ENCODE assay signal across 3 cellular contexts in the genomic region with DNA sequence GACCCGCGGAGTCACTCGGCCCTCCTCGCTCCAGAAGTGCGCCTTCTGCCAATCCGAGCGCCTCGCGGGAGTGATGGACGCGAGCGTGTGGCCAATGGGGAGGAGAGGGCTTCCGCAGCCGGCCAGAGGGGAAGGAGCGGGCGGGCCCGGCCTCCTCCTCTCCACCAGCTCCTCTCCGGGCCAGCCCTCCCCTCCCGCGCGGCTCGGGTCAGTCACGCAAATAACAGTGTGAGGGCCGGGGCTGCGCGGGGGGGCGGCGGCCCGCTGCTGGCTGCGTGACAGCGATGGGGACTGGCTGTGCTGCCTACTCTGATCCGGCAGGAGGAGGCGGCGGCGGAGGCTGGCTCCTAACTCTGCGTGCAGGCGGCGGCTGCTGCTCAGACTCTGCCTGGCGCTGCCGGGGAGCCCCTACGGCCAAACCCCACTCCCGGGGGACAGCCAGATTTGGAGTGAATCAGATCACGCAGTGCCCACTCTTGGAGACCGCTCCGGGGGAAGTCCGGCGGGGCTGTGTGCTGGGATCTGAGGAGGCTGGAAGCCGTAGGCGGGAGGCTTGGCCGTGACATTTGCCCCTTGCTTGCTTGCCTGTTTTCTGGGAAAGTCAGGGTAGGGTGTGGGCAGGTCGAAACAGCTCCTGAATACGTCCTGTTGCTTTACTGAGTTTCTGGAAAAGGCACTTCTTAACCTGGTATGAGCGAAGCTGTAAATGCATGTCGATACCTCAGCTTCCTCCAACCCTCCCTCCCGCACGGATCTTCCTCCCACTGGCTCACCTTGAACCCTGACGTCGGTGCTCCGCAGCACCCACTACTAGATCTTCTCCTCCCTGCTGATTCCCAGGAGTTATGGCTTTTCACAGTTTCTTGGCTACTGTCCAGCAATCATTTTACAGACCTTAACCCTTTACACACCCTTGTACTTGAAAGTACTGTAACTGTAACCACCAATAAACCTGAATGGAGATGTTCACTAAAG.
TF ChIP-seq lines count a peak whose summit lies in the region.

No MANE protein-coding gene starts in this region.

TF ChIP-seq in A549, 52 proteins besides CTCF, POLR2A, EP300 and RAD21:
- TF ChIP-seq USF2 (IDR thresholded peaks at IDR 0.05): no peak
- no peak for TF ChIP-seq MAZ (IDR thresholded peaks at IDR 0.05; ENCODE audit: borderline replicate concordance, low read depth, low read length)
- peak; percentile 6; the same call in 1 of the 2 replicates for TF ChIP-seq RARB (CRISPR knock-in tag; IDR thresholded peaks at IDR 0.05)
- 0 out of 2 replicates have a peak, but pooled peaks have one; percentile 43 for TF ChIP-seq E2F6 (IDR thresholded peaks at IDR 0.05; ENCODE audit: borderline replicate concordance, low read depth)
- TF ChIP-seq SMC3 (IDR thresholded peaks at IDR 0.05): peak; percentile 44; the same call in 1 of the 3 replicates
- peak; percentile 50; the same call in 1 of the 2 replicates for TF ChIP-seq PHF8 (IDR thresholded peaks at IDR 0.05; ENCODE audit: borderline replicate concordance, low read depth)
- TF ChIP-seq CHD2 (IDR thresholded peaks at IDR 0.05; ENCODE audit: low read length, partially characterized antibody): peak; percentile 3
- no peak for TF ChIP-seq SREBF2 (IDR thresholded peaks at IDR 0.05)
- TF ChIP-seq MAX (IDR thresholded peaks at IDR 0.05): peak; percentile 47; the same call in 1 of the 2 replicates
- TF ChIP-seq, protein P1, sequence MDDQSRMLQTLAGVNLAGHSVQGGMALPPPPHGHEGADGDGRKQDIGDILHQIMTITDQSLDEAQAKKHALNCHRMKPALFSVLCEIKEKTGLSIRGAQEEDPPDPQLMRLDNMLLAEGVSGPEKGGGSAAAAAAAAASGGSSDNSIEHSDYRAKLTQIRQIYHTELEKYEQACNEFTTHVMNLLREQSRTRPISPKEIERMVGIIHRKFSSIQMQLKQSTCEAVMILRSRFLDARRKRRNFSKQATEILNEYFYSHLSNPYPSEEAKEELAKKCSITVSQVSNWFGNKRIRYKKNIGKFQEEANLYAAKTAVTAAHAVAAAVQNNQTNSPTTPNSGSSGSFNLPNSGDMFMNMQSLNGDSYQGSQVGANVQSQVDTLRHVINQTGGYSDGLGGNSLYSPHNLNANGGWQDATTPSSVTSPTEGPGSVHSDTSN (IDR thresholded peaks at IDR 0.05): peak; percentile 95
- TF ChIP-seq RFX5 (IDR thresholded peaks at IDR 0.05): peak; percentile 43; the same call in 1 of the 2 replicates
- 0 out of 3 replicates have a peak, but pooled peaks have one; percentile 45 for TF ChIP-seq BCL3 (IDR thresholded peaks at IDR 0.05)

TF ChIP-seq in HCT116, 20 proteins besides CTCF, POLR2A, EP300 and RAD21 (continued from another document):
- TF ChIP-seq POLR2AphosphoS5 (IDR thresholded peaks at IDR 0.05; ENCODE audit: low read depth, low read length): peak; percentile 66
- no peak for TF ChIP-seq ATF3 (IDR thresholded peaks at IDR 0.05)
- TF ChIP-seq, protein P2, sequence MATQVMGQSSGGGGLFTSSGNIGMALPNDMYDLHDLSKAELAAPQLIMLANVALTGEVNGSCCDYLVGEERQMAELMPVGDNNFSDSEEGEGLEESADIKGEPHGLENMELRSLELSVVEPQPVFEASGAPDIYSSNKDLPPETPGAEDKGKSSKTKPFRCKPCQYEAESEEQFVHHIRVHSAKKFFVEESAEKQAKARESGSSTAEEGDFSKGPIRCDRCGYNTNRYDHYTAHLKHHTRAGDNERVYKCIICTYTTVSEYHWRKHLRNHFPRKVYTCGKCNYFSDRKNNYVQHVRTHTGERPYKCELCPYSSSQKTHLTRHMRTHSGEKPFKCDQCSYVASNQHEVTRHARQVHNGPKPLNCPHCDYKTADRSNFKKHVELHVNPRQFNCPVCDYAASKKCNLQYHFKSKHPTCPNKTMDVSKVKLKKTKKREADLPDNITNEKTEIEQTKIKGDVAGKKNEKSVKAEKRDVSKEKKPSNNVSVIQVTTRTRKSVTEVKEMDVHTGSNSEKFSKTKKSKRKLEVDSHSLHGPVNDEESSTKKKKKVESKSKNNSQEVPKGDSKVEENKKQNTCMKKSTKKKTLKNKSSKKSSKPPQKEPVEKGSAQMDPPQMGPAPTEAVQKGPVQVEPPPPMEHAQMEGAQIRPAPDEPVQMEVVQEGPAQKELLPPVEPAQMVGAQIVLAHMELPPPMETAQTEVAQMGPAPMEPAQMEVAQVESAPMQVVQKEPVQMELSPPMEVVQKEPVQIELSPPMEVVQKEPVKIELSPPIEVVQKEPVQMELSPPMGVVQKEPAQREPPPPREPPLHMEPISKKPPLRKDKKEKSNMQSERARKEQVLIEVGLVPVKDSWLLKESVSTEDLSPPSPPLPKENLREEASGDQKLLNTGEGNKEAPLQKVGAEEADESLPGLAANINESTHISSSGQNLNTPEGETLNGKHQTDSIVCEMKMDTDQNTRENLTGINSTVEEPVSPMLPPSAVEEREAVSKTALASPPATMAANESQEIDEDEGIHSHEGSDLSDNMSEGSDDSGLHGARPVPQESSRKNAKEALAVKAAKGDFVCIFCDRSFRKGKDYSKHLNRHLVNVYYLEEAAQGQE (IDR thresholded peaks at IDR 0.05; ENCODE audit: low read depth): no peak
- no peak for TF ChIP-seq EZH2 (IDR thresholded peaks at IDR 0.05)
- TF ChIP-seq CEBPB (IDR thresholded peaks at IDR 0.05; ENCODE audit: low read depth): no peak
- no peak for TF ChIP-seq SRF (IDR thresholded peaks at IDR 0.05; ENCODE audit: low read depth)
- TF ChIP-seq SP1 (IDR thresholded peaks at IDR 0.05; ENCODE audit: low read depth): peak; percentile 90
- no peak for TF ChIP-seq ZNF274 (IDR thresholded peaks at IDR 0.05; ENCODE audit: low read depth, low read length)
- no peak for TF ChIP-seq ELF1 (IDR thresholded peaks at IDR 0.05; ENCODE audit: borderline replicate concordance, low read depth)
- TF ChIP-seq SIN3A (IDR thresholded peaks at IDR 0.05; ENCODE audit: low read depth): peak; percentile 28; the same call in 1 of the 2 replicates
- no peak for TF ChIP-seq MAX (IDR thresholded peaks at IDR 0.05)
- TF ChIP-seq TCF7L2 (IDR thresholded peaks at IDR 0.05; ENCODE audit: borderline replicate concordance, extremely low read depth, insufficient read depth, insufficient read length): peak; percentile 10
- peak; percentile 16; the same call in 1 of the 2 replicates for TF ChIP-seq ZFX (IDR thresholded peaks at IDR 0.05)
- no peak for TF ChIP-seq FOSL1 (IDR thresholded peaks at IDR 0.05; ENCODE audit: low read depth)
- TF ChIP-seq CBX3 (IDR thresholded peaks at IDR 0.05; ENCODE audit: low read depth): peak; percentile 30; the same call in 1 of the 2 replicates
- peak; percentile 52 for TF ChIP-seq YY1 (IDR thresholded peaks at IDR 0.05; ENCODE audit: extremely low read depth, insufficient replicate concordance, low read depth, low read length)
- TF ChIP-seq EGR1 (IDR thresholded peaks at IDR 0.05; ENCODE audit: low read depth): no peak
- no peak for TF ChIP-seq JUND (IDR thresholded peaks at IDR 0.05)
- TF ChIP-seq, protein P3, sequence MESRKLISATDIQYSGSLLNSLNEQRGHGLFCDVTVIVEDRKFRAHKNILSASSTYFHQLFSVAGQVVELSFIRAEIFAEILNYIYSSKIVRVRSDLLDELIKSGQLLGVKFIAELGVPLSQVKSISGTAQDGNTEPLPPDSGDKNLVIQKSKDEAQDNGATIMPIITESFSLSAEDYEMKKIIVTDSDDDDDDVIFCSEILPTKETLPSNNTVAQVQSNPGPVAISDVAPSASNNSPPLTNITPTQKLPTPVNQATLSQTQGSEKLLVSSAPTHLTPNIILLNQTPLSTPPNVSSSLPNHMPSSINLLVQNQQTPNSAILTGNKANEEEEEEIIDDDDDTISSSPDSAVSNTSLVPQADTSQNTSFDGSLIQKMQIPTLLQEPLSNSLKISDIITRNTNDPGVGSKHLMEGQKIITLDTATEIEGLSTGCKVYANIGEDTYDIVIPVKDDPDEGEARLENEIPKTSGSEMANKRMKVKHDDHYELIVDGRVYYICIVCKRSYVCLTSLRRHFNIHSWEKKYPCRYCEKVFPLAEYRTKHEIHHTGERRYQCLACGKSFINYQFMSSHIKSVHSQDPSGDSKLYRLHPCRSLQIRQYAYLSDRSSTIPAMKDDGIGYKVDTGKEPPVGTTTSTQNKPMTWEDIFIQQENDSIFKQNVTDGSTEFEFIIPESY (IDR thresholded peaks at IDR 0.05; ENCODE audit: extremely low read depth, insufficient replicate concordance, low read length): no peak

TF ChIP-seq in liver, 16 proteins besides CTCF, POLR2A, EP300 and RAD21 (continued from another document):
- peak in 1 of 2 donors; percentile 35 for TF ChIP-seq RXRA (IDR thresholded peaks at IDR 0.05)
- TF ChIP-seq YY1 (IDR thresholded peaks at IDR 0.05): peak; percentile 42
- peak; percentile 57 for TF ChIP-seq TAF1 (conservative IDR thresholded peaks at IDR 0.05)
- TF ChIP-seq MAX (IDR thresholded peaks at IDR 0.05): no peak
- peak in 1 of 2 donors; percentile 14 for TF ChIP-seq HNF4A (conservative IDR thresholded peaks at IDR 0.05)
- TF ChIP-seq SP1 (IDR thresholded peaks at IDR 0.05): peak; percentile 93
- TF ChIP-seq, protein P2 (IDR thresholded peaks at IDR 0.05): peak; percentile 41
- peak; percentile 10 to 32 for TF ChIP-seq JUND (IDR thresholded peaks at IDR 0.05)
- TF ChIP-seq GABPA (IDR thresholded peaks at IDR 0.05 in 1 of 2, conservative IDR thresholded peaks at IDR 0.05 in 1 of 2): no peak
- no peak for TF ChIP-seq FOXA1 (IDR thresholded peaks at IDR 0.05)
- no peak for TF ChIP-seq ATF3 (IDR thresholded peaks at IDR 0.05)
